8 cellular contexts compared by ENCODE assay signal in the genomic region with DNA sequence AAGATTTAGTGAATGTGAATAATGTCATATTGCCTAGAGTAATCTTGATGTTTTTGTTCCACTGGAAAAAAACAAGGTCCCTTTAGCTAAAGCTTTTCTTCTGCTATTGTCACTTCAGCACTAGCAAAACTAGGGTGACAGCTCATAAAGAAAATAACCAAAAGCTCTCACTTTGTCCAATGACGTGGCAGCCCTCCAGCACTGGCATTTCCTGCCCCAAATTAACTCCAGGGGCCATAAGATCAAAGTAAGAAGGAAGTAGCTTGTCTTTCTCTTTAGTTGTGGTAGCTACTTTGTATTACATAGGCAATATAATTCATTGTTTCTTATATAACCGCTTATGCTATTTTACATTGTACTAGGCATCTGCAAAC. TPM values are rescaled to one million over a fixed set of nuclear protein-coding genes. Genes with fewer than 3 reads are reported as not detected.
DNase-seq lines count a peak whose midpoint lies in the region; ATAC-seq, FAIRE-seq and TF ChIP-seq lines count a peak whose summit lies in the region.

No MANE protein-coding gene starts in this region.

- H3K27me3 Mint-ChIP-seq in progenitor cell of endocrine pancreas = no peaks in the 10 kb centered on the region

- FAIRE-seq in GM12892 (lab: Jason Lieb, UNC) = peak; percentile 94

- DNase-seq in GM12892 (ENCODE audit: insufficient read length) (no peak), HFF-Myc (ENCODE audit: extremely low read depth, low read depth) (peak; percentile 65), MV-4-11 (lab: John Stamatoyannopoulos, UW) (peak; percentile 84), epithelial cell of prostate (ENCODE audit: low read depth, low spot score) (no peak), progenitor cell of endocrine pancreas (ENCODE audit: low spot score, unreplicated experiment) (no peak), left lobe of liver (ENCODE audit: low spot score) (no peak)
- peak; percentile 66 for DNase-seq in activated CD8-positive, alpha-beta memory T cell treated with anti-CD3 and anti-CD28 coated beads for 24 hours
- DNase-seq in stimulated activated CD4-positive, alpha-beta T cell treated with anti-CD3 and anti-CD28 coated beads, Interleukin-12 subunit alpha, Interleukin-12 subunit beta, amount 100 ng/mL, for 48 hours (ENCODE audit: low read depth in 2 of 3, low spot score in 1 of 3) = peak; percentile 40 to 63 (median 48)

- H3K4me3 Mint-ChIP-seq in progenitor cell of endocrine pancreas (ENCODE audit: low read depth) = no peak overlapping the region

- no peak overlapping the region for H3K27ac Mint-ChIP-seq in progenitor cell of endocrine pancreas

- TF ChIP-seq POLR2A in GM12892 (IDR thresholded peaks at IDR 0.05; ENCODE audit: low read depth, low read length) = no peak

- TF ChIP-seq CTCF in HFF-Myc (IDR thresholded peaks at IDR 0.05; ENCODE audit: low read depth, low read length, missing control alignments) (no peak), progenitor cell of endocrine pancreas (IDR thresholded peaks at IDR 0.05; ENCODE audit: unreplicated experiment) (no peak)

- no peak for ATAC-seq in left lobe of liver

- peaks cover 1% of the 10 kb centered on the region for H3K4me1 Mint-ChIP-seq in progenitor cell of endocrine pancreas (ENCODE audit: low read depth)

- H3K27ac ChIP-seq in epithelial cell of prostate = peak overlapping the region; percentile 37

- no peaks in the 10 kb centered on the region for H3K36me3 Mint-ChIP-seq in progenitor cell of endocrine pancreas (ENCODE audit: insufficient read depth)

- H3K9me3 Mint-ChIP-seq in progenitor cell of endocrine pancreas (ENCODE audit: low read depth) = no peaks in the 10 kb centered on the region

- no peak overlapping the region for H3K4me3 ChIP-seq in HFF-Myc (replicated peaks; ENCODE audit: low read depth, low read length)

RNA-seq across cellular contexts. Expression of gene LRRN3, which starts 47.3 kb away (rescaled TPM):
- 0.13 TPM for polyA plus RNA-seq in GM12892 (2012; ENCODE audit: missing spikeins)
- total RNA-seq in progenitor cell of endocrine pancreas (1.6 and 1.7 TPM in 2 replicates), left lobe of liver (0.48 TPM)

Comparison
In these comparisons a context has a peak if more than half of its experiments do, and no peak if none do; other contexts are left out.
1. DNase-seq: peak in HFF-Myc (single experiment), MV-4-11 (single experiment), activated CD8-positive, alpha-beta memory T cell treated with anti-CD3 and anti-CD28 coated beads for 24 hours (single experiment) and stimulated activated CD4-positive, alpha-beta T cell treated with anti-CD3 and anti-CD28 coated beads, Interleukin-12 subunit alpha, Interleukin-12 subunit beta, amount 100 ng/mL, for 48 hours (3 of 3); none in GM12892 (single experiment), epithelial cell of prostate (single experiment), progenitor cell of endocrine pancreas (single experiment) and left lobe of liver (single experiment).